ENCODE assay signal across 12 cellular contexts in genomic region chr3:63972196-63972595, GRCh38. TPM values are rescaled to one million over a fixed set of nuclear protein-coding genes. Genes with fewer than 3 reads are reported as not detected.
DNase-seq lines count a peak whose midpoint lies in the region; ATAC-seq and TF ChIP-seq lines count a peak whose summit lies in the region.
"Had no signal": no experiment of that assay in that cellular context is flagged by ENCODE, and none has a peak within 500 bp of the region (broad histone marks: within the 10 kb centered on the region; RNA-seq: fewer than 3 reads in every experiment).

No MANE protein-coding gene starts in this region.

- no peak for TF ChIP-seq POLR2A in stomach (IDR thresholded peaks at IDR 0.05)

- peak; percentile 34 for DNase-seq in activated CD4-positive, alpha-beta T cell treated with anti-CD3 and anti-CD28 coated beads, Interleukin-2, amount 10 ng/mL, durations not matched to agents 24 days and 14 days
- no peak for DNase-seq in activated CD4-positive, alpha-beta T cell treated with anti-CD3 and anti-CD28 coated beads, Interleukin-2, amount 50 U/mL, for 1 hour
- DNase-seq in amniotic epithelial cell (ENCODE audit: low read depth) (peak; percentile 77), left colon (no peak), stomach (no peak), right atrium auricular region (ENCODE audit: low spot score) (no peak)
- DNase-seq: NCI-H774, nucleus accumbens had no signal

- H3K4me1 ChIP-seq in stomach = peaks cover 44 to 94% (median 85%) of the 10 kb centered on the region in 4 donors
- H3K4me1 ChIP-seq in right atrium auricular region = peaks cover 0 to 70% of the 10 kb centered on the region in 2 donors

- no peaks in the 10 kb centered on the region for H3K9me3 Mint-ChIP-seq in activated CD4-positive, alpha-beta T cell treated with anti-CD3 and anti-CD28 coated beads, Interleukin-2, amount 10 ng/mL, durations not matched to agents 24 days and 14 days

- H3K4me3 ChIP-seq in stomach (no peak overlapping the region), right atrium auricular region (no peak overlapping the region)
- H3K4me3 ChIP-seq: A549, ascending aorta had no signal

- peaks cover 28% of the 10 kb centered on the region for H3K36me3 Mint-ChIP-seq in activated CD4-positive, alpha-beta T cell treated with anti-CD3 and anti-CD28 coated beads, Interleukin-2, amount 10 ng/mL, durations not matched to agents 24 days and 14 days (ENCODE audit: low read depth)

- H3K27me3 ChIP-seq in stomach (no peaks in the 10 kb centered on the region), right atrium auricular region (no peaks in the 10 kb centered on the region)
- H3K27me3 ChIP-seq: ascending aorta had no signal

- no peak for TF ChIP-seq EP300 in stomach (IDR thresholded peaks at IDR 0.05)

- intact Hi-C loops in activated CD4-positive, alpha-beta T cell treated with anti-CD3 and anti-CD28 coated beads, Interleukin-2, amount 10 ng/mL, durations not matched to agents 24 days and 14 days (cut with micrococcal nuclease) = no loop called here
- intact Hi-C loops in left colon (cut with DNase I, micrococcal nuclease) = no loop called here
- intact Hi-C loops in stomach (cut with DNase I; ENCODE audit: low total_unique reads) = no loop called here

- ATAC-seq in left colon (peak; percentile 31), GM18909 (IDR thresholded peaks at IDR 0.05; ENCODE audit: poor library complexity, unreplicated experiment) (no peak), HG03460 (IDR thresholded peaks at IDR 0.05; ENCODE audit: unreplicated experiment) (no peak)
- ATAC-seq: A549 had no signal

- H3K27ac ChIP-seq in stomach (peak overlapping the region in 3 of 5 donors; percentile 3 to 79 (median 77)), right atrium auricular region (no peak overlapping the region)
- H3K27ac ChIP-seq: A549, ascending aorta had no signal

- H3K36me3 ChIP-seq in stomach = peaks cover 0 to 5% (median 0%) of the 10 kb centered on the region in 4 donors
- no peaks in the 10 kb centered on the region for H3K36me3 ChIP-seq in right atrium auricular region

- no peaks in the 10 kb centered on the region for H3K27me3 Mint-ChIP-seq in activated CD4-positive, alpha-beta T cell treated with anti-CD3 and anti-CD28 coated beads, Interleukin-2, amount 10 ng/mL, durations not matched to agents 24 days and 14 days

- TF ChIP-seq CTCF in stomach (IDR thresholded peaks at IDR 0.05) = no peak
- no peak for TF ChIP-seq CTCF in right atrium auricular region (IDR thresholded peaks at IDR 0.05)

- H3K4me3 Mint-ChIP-seq in activated CD4-positive, alpha-beta T cell treated with anti-CD3 and anti-CD28 coated beads, Interleukin-2, amount 10 ng/mL, durations not matched to agents 24 days and 14 days = peak overlapping the region; percentile 48

- 68 to 76% (median 72%) methylated on average over 2 of the region's 2 CpGs for whole genome bisulfite sequencing in stomach, 5 donors

- peak overlapping the region; percentile 61 for H3K27ac Mint-ChIP-seq in activated CD4-positive, alpha-beta T cell treated with anti-CD3 and anti-CD28 coated beads, Interleukin-2, amount 10 ng/mL, durations not matched to agents 24 days and 14 days

- peaks cover 76% of the 10 kb centered on the region for H3K4me1 Mint-ChIP-seq in activated CD4-positive, alpha-beta T cell treated with anti-CD3 and anti-CD28 coated beads, Interleukin-2, amount 10 ng/mL, durations not matched to agents 24 days and 14 days

- H3K9me3 ChIP-seq in stomach = no peaks in the 10 kb centered on the region
- H3K9me3 ChIP-seq in right atrium auricular region = no peaks in the 10 kb centered on the region
- H3K9me3 ChIP-seq: A549, ascending aorta had no signal

RNA-seq across cellular contexts. Expression of gene PSMD6, which starts 51.1 kb away (rescaled TPM):
- 141 and 146 TPM in 2 replicates for total RNA-seq in activated CD4-positive, alpha-beta T cell treated with anti-CD3 and anti-CD28 coated beads, Interleukin-2, amount 10 ng/mL, durations not matched to agents 24 days and 14 days
- total RNA-seq in left colon (10 to 100 TPM; 49.4 to 51.4 TPM), stomach (10 to 100 TPM; 15.8 to 98.5 (median 57.4) TPM), right atrium auricular region (10 to 100 TPM; 48.2 to 74.5 TPM)
- polyA plus RNA-seq in stomach = 10 to 100 TPM; 53.4 to 66.9 (median 53.6) TPM

Comparison
In these comparisons a context has a peak if more than half of its experiments do, and no peak if none do; other contexts are left out.
1. DNase-seq: peak in activated CD4-positive, alpha-beta T cell treated with anti-CD3 and anti-CD28 coated beads, Interleukin-2, amount 10 ng/mL, durations not matched to agents 24 days and 14 days (single experiment) and amniotic epithelial cell (single experiment); none in activated CD4-positive, alpha-beta T cell treated with anti-CD3 and anti-CD28 coated beads, Interleukin-2, amount 50 U/mL, for 1 hour (single experiment), left colon (0 of 2), stomach (single experiment) and right atrium auricular region (single experiment).
2. H3K27ac ChIP-seq: peak in stomach (3 of 5); none in right atrium auricular region (0 of 2).